32 cellular contexts compared by ENCODE assay signal in genomic region chrX:76922100-76922499, GRCh38.
"Had no signal": no experiment of that assay in that cellular context is flagged by ENCODE, and none has a peak within 500 bp of the region (broad histone marks: within the 10 kb centered on the region; RNA-seq: fewer than 3 reads in every experiment).

No MANE protein-coding gene starts in this region.

- ATAC-seq: activated CD8-positive, alpha-beta T cell treated with anti-CD3 and anti-CD28 coated beads for 36 hours; activated naive CD4-positive, alpha-beta T cell treated with anti-CD3 and anti-CD28 coated beads, Interleukin-2, amount 50 U/mL, for 72 hours; activated T-cell treated with anti-CD3 and anti-CD28 coated beads, Interleukin-2, amount 50 U/mL, for 4 hours; activated T-cell treated with anti-CD3 and anti-CD28 coated beads, Interleukin-2, amount 50 U/mL, for 72 hours; activated T-helper 17 cell treated with anti-CD3 and anti-CD28 coated beads, Interleukin-2, amount 50 U/mL, for 72 hours had no signal

- H3K4me1 ChIP-seq: adrenal gland had no signal

- H3K4me3 ChIP-seq: adrenal gland, cardiac muscle cell had no signal

- H3K36me3 ChIP-seq: adrenal gland, cardiac muscle cell had no signal

- H3K27ac ChIP-seq: adrenal gland, cardiac muscle cell, VCaP had no signal

- H3K9me3 ChIP-seq: adrenal gland had no signal

- FAIRE-seq: bronchial epithelial cell, TTC549 had no signal

- H3K27me3 ChIP-seq: cardiac muscle cell had no signal

- DNase-seq: activated B cell treated with CpG ODN at 0.5 μM for 24 hours; activated CD4-positive, alpha-beta memory T cell treated with anti-CD3 and anti-CD28 coated beads for 36 hours; activated CD4-positive, alpha-beta T cell treated with anti-CD3 and anti-CD28 coated beads for 4 hours; activated CD4-positive, alpha-beta T cell treated with anti-CD3 and anti-CD28 coated beads, Interleukin-2, amount 10 ng/mL, durations not matched to agents 24 days and 14 days; activated CD4-positive, alpha-beta T cell treated with anti-CD3 and anti-CD28 coated beads, Interleukin-2, amount 50 U/mL, for 1 hour; activated CD4-positive, alpha-beta T cell treated with anti-CD3 and anti-CD28 coated beads, Interleukin-2, amount 50 U/mL, for 4 hours; activated CD4-positive, CD25-positive, alpha-beta regulatory T cell treated with anti-CD3 and anti-CD28 coated beads, Interleukin-2, amount 50 U/mL, for 72 hours; activated CD8-positive, alpha-beta memory T cell treated with anti-CD3 and anti-CD28 coated beads, Interleukin-2, amount 50 U/mL, for 4 hours; activated CD8-positive, alpha-beta T cell treated with anti-CD3 and anti-CD28 coated beads for 36 hours; activated effector memory CD4-positive, alpha-beta T cell treated with anti-CD3 and anti-CD28 coated beads, Interleukin-2, amount 50 U/mL, for 16 hours; activated gamma-delta T cell treated with Interleukin-2 at 50 U/mL for 16 hours; activated naive CD4-positive, alpha-beta T cell; activated naive CD4-positive, alpha-beta T cell treated with anti-CD3 and anti-CD28 coated beads for 36 hours; activated naive CD4-positive, alpha-beta T cell treated with anti-CD3 and anti-CD28 coated beads, Interleukin-2, amount 50 U/mL, for 16 hours; activated naive CD8-positive, alpha-beta T cell treated with anti-CD3 and anti-CD28 coated beads for 36 hours; activated T-cell treated with anti-CD3 and anti-CD28 coated beads for 4 hours; activated T-cell treated with anti-CD3 and anti-CD28 coated beads, Interleukin-2, amount 50 U/mL, for 1 hour; activated T-cell treated with anti-CD3 and anti-CD28 coated beads, Interleukin-2, amount 50 U/mL, for 4 hours; activated T-cell treated with anti-CD3 and anti-CD28 coated beads, Interleukin-2, amount 50 U/mL, for 72 hours; adrenal gland; amniotic stem cell; aorta; caudate nucleus; cerebellar nuclear complex; T-helper 2 cell; T-helper 9 cell had no signal
